2 cellular contexts compared by ENCODE assay signal in the genomic region with DNA sequence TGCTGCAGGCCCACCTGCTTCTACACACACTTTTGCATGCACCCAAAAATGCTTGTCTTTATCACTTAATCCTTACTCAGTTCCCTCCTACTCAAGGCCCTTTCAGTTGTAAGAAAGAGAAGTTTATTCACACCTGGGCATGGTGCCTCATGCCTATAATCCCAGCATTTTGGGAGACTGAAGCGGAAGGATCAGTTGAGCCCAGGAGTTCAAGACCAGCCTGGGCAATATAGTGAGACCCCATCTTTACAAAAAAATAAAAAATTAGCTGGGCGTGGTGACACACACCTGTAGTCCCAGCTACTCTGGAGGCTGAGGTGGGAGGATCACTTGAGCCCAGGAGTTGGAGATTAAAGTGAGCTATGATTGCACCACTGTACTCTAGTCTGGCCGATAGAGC.
TF ChIP-seq lines count a peak whose summit lies in the region.

No MANE protein-coding gene starts in this region.

TF ChIP-seq in SK-N-SH, 30 proteins besides CTCF, POLR2A, EP300 and RAD21:
- TF ChIP-seq POLR2AphosphoS5 (IDR thresholded peaks at IDR 0.05; ENCODE audit: low read depth, low read length) = 0 out of 2 replicates have a peak, but pooled peaks have one; percentile 11

TF ChIP-seq in K562, 482 proteins besides CTCF, POLR2A, EP300 and RAD21:
- peak; percentile 58 for TF ChIP-seq ZNF121 (CRISPR knock-in tag; conservative IDR thresholded peaks at IDR 0.05)
